In genomic region chr2:172099472-172100079, GRCh38 we compare ENCODE assay signal across 2 cellular contexts.
TF ChIP-seq lines count a peak whose summit lies in the region.

No MANE protein-coding gene starts in this region.

TF ChIP-seq in SK-N-SH, 30 proteins besides CTCF, POLR2A, EP300 and RAD21:
- TF ChIP-seq USF1 (IDR thresholded peaks at IDR 0.05; ENCODE audit: borderline replicate concordance, low read depth) (no peak), MAX (IDR thresholded peaks at IDR 0.05; ENCODE audit: low read depth) (no peak), YY1 (IDR thresholded peaks at IDR 0.05; ENCODE audit: low read depth) (no peak), MEF2A (IDR thresholded peaks at IDR 0.05; ENCODE audit: borderline replicate concordance, low read depth) (no peak), FOSL2 (IDR thresholded peaks at IDR 0.05; ENCODE audit: borderline replicate concordance, low read depth) (no peak), RXRA (IDR thresholded peaks at IDR 0.05; ENCODE audit: borderline replicate concordance, low read depth) (no peak), ELF1 (IDR thresholded peaks at IDR 0.05) (no peak), MXI1 (IDR thresholded peaks at IDR 0.05; ENCODE audit: low read depth, low read length) (no peak), USF2 (IDR thresholded peaks at IDR 0.05; ENCODE audit: borderline replicate concordance, low read depth, low read length) (no peak), REST (IDR thresholded peaks at IDR 0.05; ENCODE audit: low read depth, low read length) (no peak), EZH2phosphoT487 (IDR thresholded peaks at IDR 0.05; ENCODE audit: borderline replicate concordance, low read depth) (no peak), TAF1 (IDR thresholded peaks at IDR 0.05; ENCODE audit: borderline replicate concordance, low read depth, low read length) (no peak), IRF3 (IDR thresholded peaks at IDR 0.05; ENCODE audit: low read depth, low read length) (no peak), NFIC (IDR thresholded peaks at IDR 0.05; ENCODE audit: borderline replicate concordance) (no peak)

TF ChIP-seq in SK-N-SH treated with all-trans-retinoic acid at 6 μM for 48 hours, 23 proteins besides CTCF, POLR2A, EP300 and RAD21 (continued from another document):
- TF ChIP-seq POU6F1 (CRISPR knock-in tag; IDR thresholded peaks at IDR 0.05; ENCODE audit: borderline replicate concordance, low read depth) (no peak), SNAI2 (CRISPR knock-in tag; IDR thresholded peaks at IDR 0.05) (no peak), CREB5 (CRISPR knock-in tag; IDR thresholded peaks at IDR 0.05; ENCODE audit: low read depth) (no peak), ZFP30 (CRISPR knock-in tag; IDR thresholded peaks at IDR 0.05) (no peak), ZNF565 (CRISPR knock-in tag; conservative IDR thresholded peaks at IDR 0.05; ENCODE audit: low read depth) (no peak), ZNF8 (CRISPR knock-in tag; IDR thresholded peaks at IDR 0.05) (no peak), ZNF70 (CRISPR knock-in tag; IDR thresholded peaks at IDR 0.05) (no peak), ISL1 (CRISPR knock-in tag; IDR thresholded peaks at IDR 0.05) (no peak), ARNTL (CRISPR knock-in tag; IDR thresholded peaks at IDR 0.05; ENCODE audit: borderline replicate concordance, low read depth) (no peak), ZFP3 (CRISPR knock-in tag; IDR thresholded peaks at IDR 0.05) (no peak), PATZ1 (CRISPR knock-in tag; IDR thresholded peaks at IDR 0.05; ENCODE audit: borderline replicate concordance) (no peak), RARB (CRISPR knock-in tag; IDR thresholded peaks at IDR 0.05) (no peak), GLIS3 (CRISPR knock-in tag; IDR thresholded peaks at IDR 0.05) (no peak), CSRNP3 (CRISPR knock-in tag; IDR thresholded peaks at IDR 0.05) (no peak), CSDC2 (CRISPR knock-in tag; IDR thresholded peaks at IDR 0.05) (no peak), PPARA (CRISPR knock-in tag; IDR thresholded peaks at IDR 0.05; ENCODE audit: borderline replicate concordance) (no peak), OSR1 (CRISPR knock-in tag; IDR thresholded peaks at IDR 0.05) (no peak), ZC3H10 (CRISPR knock-in tag; IDR thresholded peaks at IDR 0.05) (no peak)
